37 cellular contexts compared by ENCODE assay signal in the genomic region with DNA sequence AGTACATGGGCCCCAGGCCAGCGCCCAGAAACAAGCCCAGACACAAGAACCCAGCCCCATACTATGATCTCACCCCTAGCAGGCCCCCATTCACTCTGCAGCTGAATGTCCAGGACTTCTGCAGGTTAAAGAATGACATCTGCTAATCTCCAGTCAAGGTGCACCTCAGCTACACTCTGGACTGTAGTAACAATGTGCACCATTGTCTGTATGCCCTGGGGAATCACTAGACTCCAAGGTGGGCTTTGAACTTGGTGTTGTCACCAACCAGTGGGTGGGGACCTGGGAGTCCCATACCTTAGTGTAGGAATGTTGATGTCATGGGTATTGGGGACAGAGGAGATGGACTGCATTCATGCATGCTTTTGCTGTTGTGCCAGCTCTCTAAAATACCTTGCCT. TPM values are rescaled to one million over a fixed set of nuclear protein-coding genes. Genes with fewer than 3 reads are reported as not detected.
"Had no signal": no experiment of that assay in that cellular context is flagged by ENCODE, and none has a peak within 500 bp of the region (broad histone marks: within the 10 kb centered on the region; RNA-seq: fewer than 3 reads in every experiment).

No MANE protein-coding gene starts in this region.

- DNase-seq: Karpas-422, Kasumi-1, MG63, MM.1S, MV-4-11, NCI-H1048, NCI-H1092, NCI-H1092 treated with DMSO at 0.1 percent for 48 hours, NCI-H1105, NCI-H1105 treated with DMSO at 0.1 percent for 48 hours, NCI-H1417, NCI-H1417 treated with DMSO at 0.1 percent for 48 hours, NCI-H1436, NCI-H1436 treated with DMSO at 0.1 percent for 48 hours, NCI-H146, NCI-H1694, NCI-H1694 treated with DMSO at 0.1 percent for 48 hours, NCI-H187, NCI-H187 treated with DMSO at 0.1 percent for 48 hours, NCI-H1930, NCI-H2029, NCI-H2029 treated with DMSO at 0.1 percent for 48 hours, NCI-H2081, NCI-H2081 treated with DMSO at 0.1 percent for 48 hours, NCI-H2107, NCI-H2171, NCI-H2171 treated with DMSO at 0.1 percent for 48 hours, NCI-H2227 treated with DMSO at 0.1 percent for 48 hours, NCI-H226, NCI-H345, NCI-H446, NCI-H446 treated with DMSO at 0.1 percent for 48 hours, NCI-H510A had no signal

- H3K4me3 ChIP-seq: MG63 had no signal

- H3K4me2 ChIP-seq: KMS-11 had no signal

- H3K9ac ChIP-seq: KMS-11 had no signal

- H3K27me3 ChIP-seq: MG63 had no signal

- H3K27ac ChIP-seq: KMS-11 had no signal

- H3K36me3 ChIP-seq: MG63 had no signal

RNA-seq across cellular contexts. Expression of gene KCNE1, which starts 10.3 kb away (rescaled TPM):
- total RNA-seq: LHCN-M2, M059J, NCI-H460 had no signal
